19 cellular contexts compared by ENCODE assay signal in genomic region chr12:96483116-96483515, GRCh38.
"Had no signal": no experiment of that assay in that cellular context is flagged by ENCODE, and none has a peak within 500 bp of the region (broad histone marks: within the 10 kb centered on the region; RNA-seq: fewer than 3 reads in every experiment).

No MANE protein-coding gene starts in this region.

- H3K36me3 ChIP-seq: prostate gland, spleen, tibial nerve, upper lobe of right lung, vagina had no signal

- H3K27ac Mint-ChIP-seq: nephron progenitor cell; stimulated activated naive B cell treated with anti-CD40 and anti-IgM and Interleukin-4, amounts not matched to agents 10 μg/mL and 1 μg/mL and 100 μg/mL, for 72 hours had no signal

- H3K4me3 Mint-ChIP-seq: naive thymus-derived CD4-positive, alpha-beta T cell; nephron progenitor cell; stimulated activated naive B cell treated with anti-CD40 and anti-IgM and Interleukin-4, amounts not matched to agents 10 μg/mL and 1 μg/mL and 100 μg/mL, for 72 hours; stimulated activated naive CD8-positive, alpha-beta T cell treated with anti-CD3 and anti-CD28 coated beads, Interleukin-15, amount 100 ng/mL, for 72 hours had no signal

- H3K27ac ChIP-seq: hepatocyte, parathyroid adenoma, prostate gland, spleen, testis, tibial nerve, upper lobe of right lung, vagina had no signal

- H3K4me1 ChIP-seq: parathyroid adenoma, prostate gland, testis, tibial nerve, upper lobe of right lung, vagina had no signal

- DNase-seq: dermis blood vessel endothelial cell; erythroblast; foreskin melanocyte; mammary epithelial cell; naive thymus-derived CD4-positive, alpha-beta T cell; nephron progenitor cell; spleen; stimulated activated CD4-positive, alpha-beta T cell treated with anti-CD3 and anti-CD28 coated beads, Interleukin-15, amount 100 ng/mL, for 24 hours; stimulated activated CD4-positive, alpha-beta T cell treated with anti-CD3 and anti-CD28 coated beads, Interleukin-1b, Interleukin-23, amount 100 ng/mL, for 48 hours; stimulated activated CD4-positive, alpha-beta T cell treated with anti-CD3 and anti-CD28 coated beads, Interleukin-4, amount 100 ng/mL, for 24 hours; stimulated activated naive B cell treated with anti-CD40 and anti-IgM and Interleukin-4, amounts not matched to agents 10 μg/mL and 1 μg/mL and 100 μg/mL, for 72 hours; stimulated activated naive CD8-positive, alpha-beta T cell treated with anti-CD3 and anti-CD28 coated beads, Interleukin-15, amount 100 ng/mL, for 72 hours; testis; upper lobe of right lung had no signal

- H3K27me3 Mint-ChIP-seq: stimulated activated naive CD8-positive, alpha-beta T cell treated with anti-CD3 and anti-CD28 coated beads, Interleukin-15, amount 100 ng/mL, for 72 hours had no signal

- H3K9me3 ChIP-seq: prostate gland, spleen, testis, tibial nerve, upper lobe of right lung, vagina had no signal

- H3K27me3 ChIP-seq: hepatocyte, spleen, testis, tibial nerve, upper lobe of right lung, vagina had no signal

- H3K36me3 Mint-ChIP-seq: stimulated activated naive B cell treated with anti-CD40 and anti-IgM and Interleukin-4, amounts not matched to agents 10 μg/mL and 1 μg/mL and 100 μg/mL, for 72 hours had no signal

- H3K4me3 ChIP-seq: hepatocyte, prostate gland, spleen, testis, tibial nerve, upper lobe of right lung, vagina had no signal

- H3K9me3 Mint-ChIP-seq: nephron progenitor cell; stimulated activated naive B cell treated with anti-CD40 and anti-IgM and Interleukin-4, amounts not matched to agents 10 μg/mL and 1 μg/mL and 100 μg/mL, for 72 hours; stimulated activated naive CD8-positive, alpha-beta T cell treated with anti-CD3 and anti-CD28 coated beads, Interleukin-15, amount 100 ng/mL, for 72 hours had no signal
